8 cellular contexts compared by ENCODE assay signal in genomic region chr1:194295690-194296089, GRCh38.
DNase-seq lines count a peak whose midpoint lies in the region; ATAC-seq and TF ChIP-seq lines count a peak whose summit lies in the region.

No MANE protein-coding gene starts in this region.

- ATAC-seq in GM21825 (IDR thresholded peaks at IDR 0.05; ENCODE audit: unreplicated experiment) (peak; percentile 96), heart left ventricle (peak; percentile 71 to 86 (median 80))
- peak; percentile 95 to 96 for ATAC-seq in stimulated activated naive B cell treated with anti-CD40 and anti-IgM and Interleukin-4, amounts not matched to agents 10 μg/mL and 1 μg/mL and 100 μg/mL, for 72 hours (replicated peaks)

- TF ChIP-seq POLR2A in heart left ventricle (IDR thresholded peaks at IDR 0.05): no peak

- no peaks in the 10 kb centered on the region for H3K36me3 ChIP-seq in heart left ventricle

- no peaks in the 10 kb centered on the region for H3K27me3 ChIP-seq in heart left ventricle

- no peaks in the 10 kb centered on the region for H3K4me1 ChIP-seq in heart left ventricle

- peaks cover 19% of the 10 kb centered on the region for H3K4me1 Mint-ChIP-seq in activated naive CD4-positive, alpha-beta T cell treated with anti-CD3 and anti-CD28 coated beads, Interleukin-2, amount 10 ng/mL, durations not matched to agents 7 days and 5 days
- H3K4me1 Mint-ChIP-seq in stimulated activated naive B cell treated with anti-CD40 and anti-IgM and Interleukin-4, amounts not matched to agents 10 μg/mL and 1 μg/mL and 100 μg/mL, for 72 hours: peaks cover 0 to 7% of the 10 kb centered on the region in 2 donors

- no peak overlapping the region for H3K4me3 Mint-ChIP-seq in activated naive CD4-positive, alpha-beta T cell treated with anti-CD3 and anti-CD28 coated beads, Interleukin-2, amount 10 ng/mL, durations not matched to agents 7 days and 5 days
- H3K4me3 Mint-ChIP-seq in stimulated activated naive B cell treated with anti-CD40 and anti-IgM and Interleukin-4, amounts not matched to agents 10 μg/mL and 1 μg/mL and 100 μg/mL, for 72 hours: no peak overlapping the region

- CTCF ChIA-PET in activated naive CD4-positive, alpha-beta T cell treated with anti-CD3 and anti-CD28 coated beads, Interleukin-2, amount 10 ng/mL, durations not matched to agents 7 days and 5 days (lab: Charles Lee): interaction anchor here (1.0 kb wide), 1 partner anchor 1146 kb away, joined by 3 read pairs; no protein-coding TSS in a partner anchor

- no peak overlapping the region for H3K27ac ChIP-seq in heart left ventricle

- in situ Hi-C loops in KBM-7 (cut with MboI; ENCODE audit: low pct_unique_long_range_greater_than_20kb, low sequenced_read_pairs): no loop called here

- intact Hi-C loops in heart left ventricle (cut with DNase I): loop anchor here in 7 of 10 donors (5.0 to 10.0 kb wide), 4 partner anchors 891 to 1153 kb away; partner anchors contain the start of gene B3GALT2 (in 6 of the 7)

- no peak overlapping the region for H3K27ac Mint-ChIP-seq in activated naive CD4-positive, alpha-beta T cell treated with anti-CD3 and anti-CD28 coated beads, Interleukin-2, amount 10 ng/mL, durations not matched to agents 7 days and 5 days
- H3K27ac Mint-ChIP-seq in stimulated activated naive B cell treated with anti-CD40 and anti-IgM and Interleukin-4, amounts not matched to agents 10 μg/mL and 1 μg/mL and 100 μg/mL, for 72 hours: no peak overlapping the region

- no peaks in the 10 kb centered on the region for H3K9me3 ChIP-seq in heart left ventricle

- peak; percentile 26 for DNase-seq in activated naive CD4-positive, alpha-beta T cell treated with anti-CD3 and anti-CD28 coated beads, Interleukin-2, amount 10 ng/mL, durations not matched to agents 7 days and 5 days
- no peak for DNase-seq in activated naive CD4-positive, alpha-beta T cell treated with Interleukin-2 at 50 U/mL for 16 hours
- peak; percentile 60 for DNase-seq in KBM-7
- peak in 4 of 5 donors; percentile 2 to 56 (median 30) for DNase-seq in T-helper 1 cell
- DNase-seq in heart left ventricle: no peak
- peak; percentile 11 for DNase-seq in stimulated activated naive B cell treated with anti-CD40 and anti-IgM and Interleukin-4, amounts not matched to agents 10 μg/mL and 1 μg/mL and 100 μg/mL, for 72 hours
- no peak for DNase-seq in NK-92 (lab: John Stamatoyannopoulos, UW; ENCODE audit: unreplicated experiment)

- H3K4me3 ChIP-seq in heart left ventricle: no peak overlapping the region

- WGBS in heart left ventricle, 4 donors: 20 to 63% (median 32%) methylated on average over 1 of the region's 1 CpG

- H3K27me3 Mint-ChIP-seq in activated naive CD4-positive, alpha-beta T cell treated with anti-CD3 and anti-CD28 coated beads, Interleukin-2, amount 10 ng/mL, durations not matched to agents 7 days and 5 days: no peaks in the 10 kb centered on the region
- peaks cover 8 to 30% of the 10 kb centered on the region in 2 donors for H3K27me3 Mint-ChIP-seq in stimulated activated naive B cell treated with anti-CD40 and anti-IgM and Interleukin-4, amounts not matched to agents 10 μg/mL and 1 μg/mL and 100 μg/mL, for 72 hours

- H3K36me3 Mint-ChIP-seq in activated naive CD4-positive, alpha-beta T cell treated with anti-CD3 and anti-CD28 coated beads, Interleukin-2, amount 10 ng/mL, durations not matched to agents 7 days and 5 days: no peaks in the 10 kb centered on the region
- no peaks in the 10 kb centered on the region for H3K36me3 Mint-ChIP-seq in stimulated activated naive B cell treated with anti-CD40 and anti-IgM and Interleukin-4, amounts not matched to agents 10 μg/mL and 1 μg/mL and 100 μg/mL, for 72 hours

- TF ChIP-seq CTCF in heart left ventricle (IDR thresholded peaks at IDR 0.05): peak; percentile 41 to 63 (median 53)

- H3K9me3 Mint-ChIP-seq in activated naive CD4-positive, alpha-beta T cell treated with anti-CD3 and anti-CD28 coated beads, Interleukin-2, amount 10 ng/mL, durations not matched to agents 7 days and 5 days: no peaks in the 10 kb centered on the region
- H3K9me3 Mint-ChIP-seq in stimulated activated naive B cell treated with anti-CD40 and anti-IgM and Interleukin-4, amounts not matched to agents 10 μg/mL and 1 μg/mL and 100 μg/mL, for 72 hours: no peaks in the 10 kb centered on the region

Comparison
In these comparisons a context has a peak if more than half of its experiments do, and no peak if none do; other contexts are left out.
1. DNase-seq: peak in activated naive CD4-positive, alpha-beta T cell treated with anti-CD3 and anti-CD28 coated beads, Interleukin-2, amount 10 ng/mL, durations not matched to agents 7 days and 5 days (single experiment), KBM-7 (single experiment), T-helper 1 cell (4 of 5) and stimulated activated naive B cell treated with anti-CD40 and anti-IgM and Interleukin-4, amounts not matched to agents 10 μg/mL and 1 μg/mL and 100 μg/mL, for 72 hours (single experiment); none in activated naive CD4-positive, alpha-beta T cell treated with Interleukin-2 at 50 U/mL for 16 hours (single experiment), heart left ventricle (0 of 5) and NK-92 (single experiment).
2. Peak in every context shown above with its lines, with median percentiles within 50 percentile points of each other: ATAC-seq.